ENCODE assay signal across 8 cellular contexts in the genomic region with DNA sequence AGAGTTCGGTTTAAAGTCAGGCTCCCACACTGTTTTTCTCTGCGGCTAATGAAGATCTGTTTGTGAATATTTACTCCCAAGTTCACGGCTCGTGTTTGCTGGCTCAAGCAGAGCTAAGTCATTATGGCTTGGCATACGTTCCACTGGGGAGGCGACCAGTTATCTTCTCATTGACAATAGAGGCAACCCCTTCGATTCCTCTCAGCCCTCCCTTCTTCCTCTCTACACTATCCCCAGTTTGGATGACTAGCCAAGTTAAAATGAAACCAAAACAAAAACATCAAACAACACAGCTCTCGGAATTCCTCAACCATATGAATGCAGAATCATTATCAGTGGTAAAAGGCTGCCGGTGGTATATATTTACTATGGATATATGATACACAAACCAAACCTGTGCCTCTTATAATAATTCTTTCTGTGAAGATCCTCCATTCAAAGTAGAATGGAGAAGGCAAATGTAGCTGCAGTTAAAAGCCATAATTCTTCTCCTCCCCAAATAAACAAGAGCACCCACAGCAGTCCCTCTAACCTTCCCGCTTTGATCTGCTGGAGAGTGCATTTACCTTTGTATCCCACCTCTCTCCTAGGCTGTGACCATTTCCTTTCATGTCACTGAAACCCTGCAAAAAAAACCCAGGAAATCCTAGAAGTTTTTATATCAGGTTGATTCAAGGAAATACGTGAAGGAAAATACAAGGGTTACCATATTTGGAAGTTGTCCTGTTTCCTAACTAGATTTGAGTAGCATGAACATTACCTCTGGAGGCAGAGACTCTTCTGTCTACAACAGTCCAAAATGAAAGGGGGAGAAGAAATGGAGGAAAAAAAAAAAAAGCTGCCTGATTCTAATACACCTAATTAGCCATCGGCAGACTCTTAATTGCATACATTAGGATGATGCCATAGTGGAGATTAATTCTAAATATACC.
A peak's percentile ranks its signal among the peaks of the same experiment; 100 is the strongest.
DNase-seq lines count a peak whose midpoint lies in the region; ATAC-seq, FAIRE-seq and TF ChIP-seq lines count a peak whose summit lies in the region.

No MANE protein-coding gene starts in this region.

- WGBS in HepG2 (ENCODE audit: low lambda C conversion rate): 9% methylated on average over 12 of the region's 12 CpGs

- FAIRE-seq in HepG2 (lab: Jason Lieb, UNC): no peak

- intact Hi-C loops in HepG2 (cut with micrococcal nuclease; ENCODE audit: unreplicated experiment): no loop called here
- intact Hi-C loops in vagina (cut with DNase I): no loop called here

- peak overlapping the region in 1 of 3 experiments; percentile 18; a peak in 1 of 6 replicates for H3K4me3 ChIP-seq in HepG2 (replicated peaks in 1 of 3; ENCODE audit: insufficient read depth in 1 of 3, low read depth in 2 of 3, low read length in 3 of 3)
- peak overlapping the region; percentile 34 to 43 for H3K4me3 ChIP-seq in vagina

- H3K27ac ChIP-seq in HepG2 (ENCODE audit: extremely low read length, insufficient read depth, low read length) (no peak overlapping the region), vagina (peak overlapping the region; percentile 5)

- BruUV-seq in HepG2 (replicated peaks; lab: Mats Ljungman, UMichigan): no TSS peak

- H3K9me3 ChIP-seq in HepG2 (ENCODE audit: low read length): no peaks in the 10 kb centered on the region
- H3K9me3 ChIP-seq in vagina: no peaks in the 10 kb centered on the region

- TF ChIP-seq RAD21 in HepG2 (CRISPR knock-in tag; IDR thresholded peaks at IDR 0.05): no peak

- H3K4me2 ChIP-seq in HepG2 (ENCODE audit: low read depth, low read length): peak overlapping the region; percentile 46; the same call in 1 of the 2 replicates

- POLR2A ChIA-PET in HepG2 (lab: Yijun Ruan, JAX): no interaction called here

- TF ChIP-seq POLR2A in HepG2 (IDR thresholded peaks at IDR 0.05; ENCODE audit: insufficient read depth in 1 of 2, low read depth in 2 of 2, low read length in 2 of 2): no peak
- no peak for TF ChIP-seq POLR2A in vagina (IDR thresholded peaks at IDR 0.05)

- no peak overlapping the region for H2AFZ ChIP-seq in HepG2 (ENCODE audit: low read length)

- no peaks in the 10 kb centered on the region for H3K79me2 ChIP-seq in HepG2 (ENCODE audit: insufficient read depth, low read length)

- H3K36me3 ChIP-seq in HepG2 (replicated peaks in 1 of 2; ENCODE audit: control insufficient read depth in 1 of 2, insufficient read depth in 2 of 2, low read length in 2 of 2): no peaks in the 10 kb centered on the region
- no peaks in the 10 kb centered on the region for H3K36me3 ChIP-seq in vagina

- TF ChIP-seq EP300 in HepG2 (IDR thresholded peaks at IDR 0.05; ENCODE audit: low read depth in 2 of 2, low read length in 2 of 2): no peak
- no peak for TF ChIP-seq EP300 in HepG2 (CRISPR knock-in tag; IDR thresholded peaks at IDR 0.05; ENCODE audit: borderline replicate concordance)

- H3K27me3 ChIP-seq in HepG2 (ENCODE audit: control insufficient read depth in 1 of 2, insufficient read depth in 2 of 2, low read length in 2 of 2): no peaks in the 10 kb centered on the region
- H3K27me3 ChIP-seq in vagina: no peaks in the 10 kb centered on the region

- H4K20me1 ChIP-seq in HepG2 (ENCODE audit: insufficient read depth, low read length): no peaks in the 10 kb centered on the region

- peak; percentile 27 for DNase-seq in COLO829 (ENCODE audit: low spot score)
- DNase-seq in LHCN-M2 (ENCODE audit: low read depth): peak; percentile 10
- DNase-seq in amniotic epithelial cell (ENCODE audit: low read depth): peak; percentile 9
- no peak for DNase-seq in HepG2 (ENCODE audit: low spot score)
- no peak for DNase-seq in vagina (ENCODE audit: extremely low spot score in 2 of 2)
- DNase-seq in mesenteric fat pad (ENCODE audit: low spot score): no peak

- TF ChIP-seq CTCF in HepG2 (CRISPR knock-in tag; IDR thresholded peaks at IDR 0.05): no peak
- TF ChIP-seq CTCF in vagina (IDR thresholded peaks at IDR 0.05): no peak

- ATAC-seq in GM21390 (IDR thresholded peaks at IDR 0.05; ENCODE audit: unreplicated experiment) (peak; percentile 38), HepG2 (0 out of 3 replicates have a peak, but pooled peaks have one; percentile 36), GM18519 (IDR thresholded peaks at IDR 0.05; ENCODE audit: low FRiP score, unreplicated experiment) (no peak)

- in situ Hi-C loops in HepG2 (cut with HindIII; ENCODE audit: extremely low pct_ligation_motif_present, low pct_unique_long_range_greater_than_20kb): no loop called here

- H3K4me1 ChIP-seq in HepG2 (ENCODE audit: insufficient read depth, low read length) (no peaks in the 10 kb centered on the region), vagina (no peaks in the 10 kb centered on the region)

- CTCF ChIA-PET in HepG2 (lab: Yijun Ruan, JAX; ENCODE audit: low intra/inter-chr PET ratio, low total read pairs): no interaction called here

- H3K9ac ChIP-seq in HepG2 (ENCODE audit: insufficient read depth, low read depth, low read length): no peak overlapping the region

TF ChIP-seq in HepG2, 621 proteins besides CTCF, POLR2A, EP300 and RAD21:
- TF ChIP-seq ZFP36 (IDR thresholded peaks at IDR 0.05; ENCODE audit: borderline replicate concordance, low read depth, low read length, partially characterized antibody): no peak
- TF ChIP-seq, protein P1, sequence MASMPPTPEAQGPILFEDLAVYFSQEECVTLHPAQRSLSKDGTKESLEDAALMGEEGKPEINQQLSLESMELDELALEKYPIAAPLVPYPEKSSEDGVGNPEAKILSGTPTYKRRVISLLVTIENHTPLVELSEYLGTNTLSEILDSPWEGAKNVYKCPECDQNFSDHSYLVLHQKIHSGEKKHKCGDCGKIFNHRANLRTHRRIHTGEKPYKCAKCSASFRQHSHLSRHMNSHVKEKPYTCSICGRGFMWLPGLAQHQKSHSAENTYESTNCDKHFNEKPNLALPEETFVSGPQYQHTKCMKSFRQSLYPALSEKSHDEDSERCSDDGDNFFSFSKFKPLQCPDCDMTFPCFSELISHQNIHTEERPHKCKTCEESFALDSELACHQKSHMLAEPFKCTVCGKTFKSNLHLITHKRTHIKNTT (CRISPR knock-in tag; IDR thresholded peaks at IDR 0.05): no peak
- TF ChIP-seq, protein P2, sequence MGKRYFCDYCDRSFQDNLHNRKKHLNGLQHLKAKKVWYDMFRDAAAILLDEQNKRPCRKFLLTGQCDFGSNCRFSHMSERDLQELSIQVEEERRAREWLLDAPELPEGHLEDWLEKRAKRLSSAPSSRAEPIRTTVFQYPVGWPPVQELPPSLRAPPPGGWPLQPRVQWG (CRISPR knock-in tag; IDR thresholded peaks at IDR 0.05; ENCODE audit: borderline replicate concordance, low read depth): no peak
- TF ChIP-seq U2AF2 (IDR thresholded peaks at IDR 0.05; ENCODE audit: low read depth, low read length): no peak
- TF ChIP-seq, protein P3, sequence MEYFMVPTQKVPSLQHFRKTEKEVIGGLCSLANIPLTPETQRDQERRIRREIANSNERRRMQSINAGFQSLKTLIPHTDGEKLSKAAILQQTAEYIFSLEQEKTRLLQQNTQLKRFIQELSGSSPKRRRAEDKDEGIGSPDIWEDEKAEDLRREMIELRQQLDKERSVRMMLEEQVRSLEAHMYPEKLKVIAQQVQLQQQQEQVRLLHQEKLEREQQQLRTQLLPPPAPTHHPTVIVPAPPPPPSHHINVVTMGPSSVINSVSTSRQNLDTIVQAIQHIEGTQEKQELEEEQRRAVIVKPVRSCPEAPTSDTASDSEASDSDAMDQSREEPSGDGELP (IDR thresholded peaks at IDR 0.05; ENCODE audit: borderline replicate concordance, low read depth): no peak
- no peak for TF ChIP-seq ZNF761 (CRISPR knock-in tag; conservative IDR thresholded peaks at IDR 0.05)
- no peak for TF ChIP-seq MBD4 (IDR thresholded peaks at IDR 0.05; ENCODE audit: borderline replicate concordance, low read length)
- TF ChIP-seq NR3C1 (CRISPR knock-in tag; IDR thresholded peaks at IDR 0.05): no peak
TF ChIP-seq in HepG2: peak in this region for 0.

Comparison
In these comparisons a context has a peak if more than half of its experiments do, and no peak if none do; other contexts are left out.
1. DNase-seq: peak in COLO829 (single experiment), LHCN-M2 (single experiment) and amniotic epithelial cell (single experiment); none in HepG2 (single experiment), vagina (0 of 2) and mesenteric fat pad (single experiment).